21 cellular contexts compared by ENCODE assay signal in genomic region chr13:103873725-103874124, GRCh38.
"Had no signal": no experiment of that assay in that cellular context is flagged by ENCODE, and none has a peak within 500 bp of the region (broad histone marks: within the 10 kb centered on the region; RNA-seq: fewer than 3 reads in every experiment).

No MANE protein-coding gene starts in this region.

- ATAC-seq: left colon; left ventricle myocardium superior; lower lobe of right lung; naive thymus-derived CD8-positive, alpha-beta T cell; right cardiac atrium; stimulated activated memory B cell treated with anti-CD40 and anti-IgM and Interleukin-4, amounts not matched to agents 10 μg/mL and 1 μg/mL and 100 μg/mL, for 72 hours; stimulated activated naive CD8-positive, alpha-beta T cell treated with anti-CD3 and anti-CD28 coated beads, Interleukin-15, Interleukin-2, amounts not matched to agents 100 U/mL and 50 U/mL, for 24 hours had no signal

- H3K4me3 Mint-ChIP-seq: immature natural killer cell; naive thymus-derived CD8-positive, alpha-beta T cell; nephron progenitor cell; stimulated activated memory B cell treated with anti-CD40 and anti-IgM and Interleukin-4, amounts not matched to agents 10 μg/mL and 1 μg/mL and 100 μg/mL, for 72 hours; type B pancreatic cell had no signal

- H3K27me3 Mint-ChIP-seq: naive thymus-derived CD8-positive, alpha-beta T cell; stimulated activated memory B cell treated with anti-CD40 and anti-IgM and Interleukin-4, amounts not matched to agents 10 μg/mL and 1 μg/mL and 100 μg/mL, for 72 hours; type B pancreatic cell had no signal

- H3K27ac Mint-ChIP-seq: immature natural killer cell; naive thymus-derived CD8-positive, alpha-beta T cell; nephron progenitor cell; stimulated activated memory B cell treated with anti-CD40 and anti-IgM and Interleukin-4, amounts not matched to agents 10 μg/mL and 1 μg/mL and 100 μg/mL, for 72 hours; type B pancreatic cell had no signal

- H3K9me3 Mint-ChIP-seq: nephron progenitor cell; stimulated activated memory B cell treated with anti-CD40 and anti-IgM and Interleukin-4, amounts not matched to agents 10 μg/mL and 1 μg/mL and 100 μg/mL, for 72 hours had no signal

- H3K36me3 Mint-ChIP-seq: immature natural killer cell; naive thymus-derived CD8-positive, alpha-beta T cell; stimulated activated memory B cell treated with anti-CD40 and anti-IgM and Interleukin-4, amounts not matched to agents 10 μg/mL and 1 μg/mL and 100 μg/mL, for 72 hours had no signal

- H3K4me1 Mint-ChIP-seq: immature natural killer cell; naive thymus-derived CD8-positive, alpha-beta T cell; nephron progenitor cell; stimulated activated memory B cell treated with anti-CD40 and anti-IgM and Interleukin-4, amounts not matched to agents 10 μg/mL and 1 μg/mL and 100 μg/mL, for 72 hours had no signal

- DNase-seq: dorsolateral prefrontal cortex; effector CD4-positive, alpha-beta T cell; hypothalamus; immature natural killer cell; islet precursor cell; kidney glomerular epithelial cell; left colon; left ventricle myocardium superior; lower lobe of right lung; naive thymus-derived CD8-positive, alpha-beta T cell; nephron progenitor cell; nucleus accumbens; right cardiac atrium; sigmoid colon; stimulated activated CD4-positive, alpha-beta T cell treated with anti-CD3 and anti-CD28 coated beads, Interleukin-4, amount 100 ng/mL, for 4 hours; stimulated activated naive CD8-positive, alpha-beta T cell treated with anti-CD3 and anti-CD28 coated beads, Interleukin-15, Interleukin-2, amounts not matched to agents 100 U/mL and 50 U/mL, for 24 hours; substantia nigra; testis; tibial artery had no signal
